In genomic region chr2:147388217-147388616, GRCh38 we compare ENCODE assay signal across 9 cellular contexts.
"Had no signal": no experiment of that assay in that cellular context is flagged by ENCODE, and none has a peak within 500 bp of the region (broad histone marks: within the 10 kb centered on the region; RNA-seq: fewer than 3 reads in every experiment).

No MANE protein-coding gene starts in this region.

- FAIRE-seq: H1, H54, HepG2 had no signal

- H3K9ac ChIP-seq: KMS-11 had no signal

- H2AFZ ChIP-seq: GM23338 had no signal

- ATAC-seq: GM23338, HepG2 had no signal

- DNase-seq: H9, HCEC 1CT, KBM-7 had no signal

- H3K4me3 ChIP-seq: GM23338 had no signal

- H3K27ac ChIP-seq: HL-60, KMS-11 had no signal

- H3K4me2 ChIP-seq: GM23338, KMS-11 had no signal
